Comparison of ENCODE assay signal across 8 cellular contexts in genomic region chr3:136192195-136192594, GRCh38. TPM values are rescaled to one million over a fixed set of nuclear protein-coding genes. Genes with fewer than 3 reads are reported as not detected.
A peak's percentile ranks its signal among the peaks of the same experiment; 100 is the strongest.
DNase-seq lines count a peak whose midpoint lies in the region; ATAC-seq and TF ChIP-seq lines count a peak whose summit lies in the region.
"Not testable (repeated sequence)": the region's sequence is repeated elsewhere in the genome, so short reads cannot be mapped to it uniquely, and the experiment has no call there.

No MANE protein-coding gene starts in this region.

- CTCF ChIA-PET in activated naive CD4-positive, alpha-beta T cell treated with anti-CD3 and anti-CD28 coated beads for 36 hours (lab: Charles Lee), result not testable (repeated sequence)

- H3K4me1 ChIP-seq in RWPE2 (ENCODE audit: insufficient read depth, poor library complexity, severe bottlenecking), result peaks cover 16% of the 10 kb centered on the region
- H3K4me1 ChIP-seq in right atrium auricular region, result peaks cover 0 to 55% of the 10 kb centered on the region in 2 donors

- H3K27me3 ChIP-seq in RWPE2 (ENCODE audit: insufficient read depth, poor library complexity, severe bottlenecking); right atrium auricular region: not testable (repeated sequence)

- H3K27ac Mint-ChIP-seq in HFFc6, result peak overlapping the region; percentile 94
- peak overlapping the region; percentile 94 for H3K27ac Mint-ChIP-seq in activated naive CD4-positive, alpha-beta T cell treated with anti-CD3 and anti-CD28 coated beads for 36 hours
- H3K27ac Mint-ChIP-seq in natural killer cell treated with Interleukin-12 subunit alpha and Interleukin-12 subunit beta and Interleukin-15 and Interleukin-18, amount 100 ng/mL, for 72 hours, result peak overlapping the region; percentile 95 to 98
- peak overlapping the region; percentile 68 for H3K27ac Mint-ChIP-seq in stimulated activated naive B cell treated with anti-CD40 and anti-IgM and Interleukin-4, amounts not matched to agents 10 μg/mL and 1 μg/mL and 100 μg/mL, for 72 hours

- peak overlapping the region; percentile 97 for H3K4me3 Mint-ChIP-seq in HFFc6
- H3K4me3 Mint-ChIP-seq in activated naive CD4-positive, alpha-beta T cell treated with anti-CD3 and anti-CD28 coated beads for 36 hours, result peak overlapping the region; percentile 100
- H3K4me3 Mint-ChIP-seq in natural killer cell treated with Interleukin-12 subunit alpha and Interleukin-12 subunit beta and Interleukin-15 and Interleukin-18, amount 100 ng/mL, for 72 hours, result peak overlapping the region; percentile 96
- peak overlapping the region; percentile 91 to 94 for H3K4me3 Mint-ChIP-seq in stimulated activated naive B cell treated with anti-CD40 and anti-IgM and Interleukin-4, amounts not matched to agents 10 μg/mL and 1 μg/mL and 100 μg/mL, for 72 hours

- peaks cover 38% of the 10 kb centered on the region for H3K36me3 Mint-ChIP-seq in HFFc6 (ENCODE audit: low read depth)
- peaks cover 50% of the 10 kb centered on the region for H3K36me3 Mint-ChIP-seq in activated naive CD4-positive, alpha-beta T cell treated with anti-CD3 and anti-CD28 coated beads for 36 hours (ENCODE audit: low read depth)
- H3K36me3 Mint-ChIP-seq in natural killer cell treated with Interleukin-12 subunit alpha and Interleukin-12 subunit beta and Interleukin-15 and Interleukin-18, amount 100 ng/mL, for 72 hours, result peaks cover 25% of the 10 kb centered on the region
- H3K36me3 Mint-ChIP-seq in stimulated activated naive B cell treated with anti-CD40 and anti-IgM and Interleukin-4, amounts not matched to agents 10 μg/mL and 1 μg/mL and 100 μg/mL, for 72 hours, result peaks cover 37 to 53% of the 10 kb centered on the region in 2 donors

- peaks cover 41% of the 10 kb centered on the region for H3K4me1 Mint-ChIP-seq in HFFc6 (ENCODE audit: low read depth)
- peaks cover 51% of the 10 kb centered on the region for H3K4me1 Mint-ChIP-seq in activated naive CD4-positive, alpha-beta T cell treated with anti-CD3 and anti-CD28 coated beads for 36 hours (ENCODE audit: low read depth)
- peaks cover 55 to 79% of the 10 kb centered on the region in 2 donors for H3K4me1 Mint-ChIP-seq in natural killer cell treated with Interleukin-12 subunit alpha and Interleukin-12 subunit beta and Interleukin-15 and Interleukin-18, amount 100 ng/mL, for 72 hours (ENCODE audit: low read depth in 2 of 2)
- peaks cover 36 to 82% of the 10 kb centered on the region in 2 donors for H3K4me1 Mint-ChIP-seq in stimulated activated naive B cell treated with anti-CD40 and anti-IgM and Interleukin-4, amounts not matched to agents 10 μg/mL and 1 μg/mL and 100 μg/mL, for 72 hours

- intact Hi-C loops in activated naive CD4-positive, alpha-beta T cell treated with anti-CD3 and anti-CD28 coated beads for 36 hours (cut with micrococcal nuclease), result loop anchor here (1.0 kb wide), 1 partner anchor 50 kb away; no protein-coding TSS in a partner anchor

- not testable (repeated sequence) for DNase-seq in AG09309 (ENCODE audit: low read depth); HFFc6; RWPE2 (ENCODE audit: low spot score); activated naive CD4-positive, alpha-beta T cell treated with anti-CD3 and anti-CD28 coated beads for 36 hours; coronary artery (ENCODE audit: low spot score); right atrium auricular region (ENCODE audit: low spot score); natural killer cell treated with Interleukin-12 subunit alpha and Interleukin-12 subunit beta and Interleukin-15 and Interleukin-18, amount 100 ng/mL, for 72 hours (ENCODE audit: low spot score); stimulated activated naive B cell treated with anti-CD40 and anti-IgM and Interleukin-4, amounts not matched to agents 10 μg/mL and 1 μg/mL and 100 μg/mL, for 72 hours

- H3K4me3 ChIP-seq in AG09309 (ENCODE audit: control insufficient read depth, low read depth, low read length) (peak overlapping the region; percentile 75), RWPE2 (ENCODE audit: severe bottlenecking) (peak overlapping the region; percentile 89), coronary artery (peak overlapping the region; percentile 97), right atrium auricular region (peak overlapping the region; percentile 69 to 76)

- H3K27ac ChIP-seq in RWPE2 (ENCODE audit: poor library complexity, severe bottlenecking), result peak overlapping the region; percentile 95
- peak overlapping the region; percentile 67 to 100 for H3K27ac ChIP-seq in coronary artery
- peak overlapping the region in 1 of 2 donors; percentile 100 for H3K27ac ChIP-seq in right atrium auricular region

- H3K36me3 ChIP-seq in RWPE2 (ENCODE audit: low read depth); right atrium auricular region: not testable (repeated sequence)

- not testable (repeated sequence) for H3K9me3 ChIP-seq in RWPE2 (ENCODE audit: severe bottlenecking); right atrium auricular region

- not testable (repeated sequence) for H3K9me3 Mint-ChIP-seq in HFFc6; activated naive CD4-positive, alpha-beta T cell treated with anti-CD3 and anti-CD28 coated beads for 36 hours; natural killer cell treated with Interleukin-12 subunit alpha and Interleukin-12 subunit beta and Interleukin-15 and Interleukin-18, amount 100 ng/mL, for 72 hours; stimulated activated naive B cell treated with anti-CD40 and anti-IgM and Interleukin-4, amounts not matched to agents 10 μg/mL and 1 μg/mL and 100 μg/mL, for 72 hours

- H3K27me3 Mint-ChIP-seq in HFFc6 (ENCODE audit: insufficient read depth), result peaks cover 15% of the 10 kb centered on the region
- H3K27me3 Mint-ChIP-seq in activated naive CD4-positive, alpha-beta T cell treated with anti-CD3 and anti-CD28 coated beads for 36 hours (ENCODE audit: low read depth); natural killer cell treated with Interleukin-12 subunit alpha and Interleukin-12 subunit beta and Interleukin-15 and Interleukin-18, amount 100 ng/mL, for 72 hours; stimulated activated naive B cell treated with anti-CD40 and anti-IgM and Interleukin-4, amounts not matched to agents 10 μg/mL and 1 μg/mL and 100 μg/mL, for 72 hours: not testable (repeated sequence)

- TF ChIP-seq CTCF in AG09309 (IDR thresholded peaks at IDR 0.05; ENCODE audit: control insufficient read depth, insufficient read depth, low read depth, low read length, missing control alignments); HFFc6 (IDR thresholded peaks at IDR 0.05); RWPE2 (IDR thresholded peaks at IDR 0.05; ENCODE audit: poor library complexity, severe bottlenecking); coronary artery (IDR thresholded peaks at IDR 0.05); right atrium auricular region (IDR thresholded peaks at IDR 0.05): not testable (repeated sequence)

- not testable (repeated sequence) for ATAC-seq in RWPE2 (ENCODE audit: low read depth); natural killer cell treated with Interleukin-12 subunit alpha and Interleukin-12 subunit beta and Interleukin-15 and Interleukin-18, amount 100 ng/mL, for 72 hours; stimulated activated naive B cell treated with anti-CD40 and anti-IgM and Interleukin-4, amounts not matched to agents 10 μg/mL and 1 μg/mL and 100 μg/mL, for 72 hours (replicated peaks)

RNA-seq across cellular contexts. Expression of gene MSL2, which starts 3.9 kb away (rescaled TPM):
- total RNA-seq in HFFc6 (2021; fragmentation: NEBNext Ultra II Directional; extraction: Animal tissue kit (Norgen Biotek cat#: 25700)), result 10 to 100 TPM; 20.4 to 24.8 (median 22.2) TPM
- total RNA-seq in activated naive CD4-positive, alpha-beta T cell treated with anti-CD3 and anti-CD28 coated beads for 36 hours, result 10 to 100 TPM; 40.6 to 42.7 TPM
- total RNA-seq in right atrium auricular region, result 10 to 100 TPM; 19.2 to 22.0 TPM
- 10 to 100 TPM; 48.7 to 57.6 TPM for total RNA-seq in natural killer cell treated with Interleukin-12 subunit alpha and Interleukin-12 subunit beta and Interleukin-15 and Interleukin-18, amount 100 ng/mL, for 72 hours

RNA-seq across cellular contexts. Expression of gene PCCB, which starts 57.9 kb away (rescaled TPM):
- 10 to 100 TPM; 32.4 to 41.1 (median 37.8) TPM for total RNA-seq in HFFc6 (2021; fragmentation: NEBNext Ultra II Directional; extraction: Animal tissue kit (Norgen Biotek cat#: 25700))
- 10 to 100 TPM; 86.0 to 87.6 TPM for total RNA-seq in activated naive CD4-positive, alpha-beta T cell treated with anti-CD3 and anti-CD28 coated beads for 36 hours
- total RNA-seq in right atrium auricular region, result 100 to 1,000 TPM in 1 of 2 donors, 10 to 100 TPM in 1; 43.2 to 112 TPM
- 10 to 100 TPM; 40.4 to 45.0 TPM for total RNA-seq in natural killer cell treated with Interleukin-12 subunit alpha and Interleukin-12 subunit beta and Interleukin-15 and Interleukin-18, amount 100 ng/mL, for 72 hours
